Comparison of ENCODE assay signal across 8 cellular contexts in genomic region chr9:114738581-114739316, GRCh38. TPM values are rescaled to one million over a fixed set of nuclear protein-coding genes. Genes with fewer than 3 reads are reported as not detected.
A peak's percentile ranks its signal among the peaks of the same experiment; 100 is the strongest.
DNase-seq lines count a peak whose midpoint lies in the region; ATAC-seq and TF ChIP-seq lines count a peak whose summit lies in the region.

No MANE protein-coding gene starts in this region.

- no peaks in the 10 kb centered on the region for H3K9me3 Mint-ChIP-seq in T-helper 1 cell treated with Interleukin-12 subunit alpha and Interleukin-12 subunit beta and Interleukin-4 antibody, amounts not matched to agents 30 μg/mL and 1 μg/mL, for 36 hours

- H3K27me3 ChIP-seq in BJ (ENCODE audit: control insufficient read depth, insufficient read depth, low read length) (no peaks in the 10 kb centered on the region; the same call in 1 of the 2 replicates), adrenal gland (no peaks in the 10 kb centered on the region), heart left ventricle (peaks cover 0 to 6% (median 0%) of the 10 kb centered on the region in 9 donors)

- peak; percentile 65 for ATAC-seq in GM21381 (IDR thresholded peaks at IDR 0.05; ENCODE audit: unreplicated experiment)
- ATAC-seq in heart left ventricle, result peak in 3 of 4 donors; percentile 86 to 92 (median 87)
- no peak for ATAC-seq in HG03442 (IDR thresholded peaks at IDR 0.05; ENCODE audit: unreplicated experiment)

- no peaks in the 10 kb centered on the region for H3K27me3 Mint-ChIP-seq in T-helper 1 cell treated with Interleukin-12 subunit alpha and Interleukin-12 subunit beta and Interleukin-4 antibody, amounts not matched to agents 30 μg/mL and 1 μg/mL, for 36 hours (ENCODE audit: low read depth)

- WGBS in adrenal gland, 4 donors, result 12 to 20% (median 17%) methylated on average over 8 of the region's 8 CpGs
- 18 to 23% (median 22%) methylated on average over 8 of the region's 8 CpGs for WGBS in heart left ventricle, 4 donors

- H3K9me3 ChIP-seq in adrenal gland (replicated peaks in 1 of 3), result no peaks in the 10 kb centered on the region
- no peaks in the 10 kb centered on the region for H3K9me3 ChIP-seq in heart left ventricle

- no peak overlapping the region for H3K4me3 ChIP-seq in BJ (ENCODE audit: low read depth, low read length)
- H3K4me3 ChIP-seq in adrenal gland, result no peak overlapping the region
- H3K4me3 ChIP-seq in heart left ventricle, result no peak overlapping the region
- no peak overlapping the region for H3K4me3 ChIP-seq in retinal pigment epithelial cell (ENCODE audit: low read length)

- H3K27ac ChIP-seq in adrenal gland (no peak overlapping the region), heart left ventricle (no peak overlapping the region)

- TF ChIP-seq CTCF in BJ (IDR thresholded peaks at IDR 0.05; ENCODE audit: insufficient read depth, low read depth, low read length) (peak; percentile 82), adrenal gland (IDR thresholded peaks at IDR 0.05) (peak; percentile 82 to 92 (median 88)), heart left ventricle (IDR thresholded peaks at IDR 0.05) (peak; percentile 49 to 86 (median 70)), retinal pigment epithelial cell (conservative IDR thresholded peaks at IDR 0.05; ENCODE audit: low read depth, low read length) (peak; percentile 81)

- intact Hi-C loops in adrenal gland (cut with DNase I) (loop anchor here (5.0 to 10.0 kb wide), 4 partner anchors 169 to 286 kb away; no protein-coding TSS in a partner anchor), heart left ventricle (cut with DNase I) (loop anchor here (1.0 to 10.0 kb wide), 13 partner anchors 169 to 786 kb away; no protein-coding TSS in a partner anchor)

- H3K4me1 ChIP-seq in adrenal gland (replicated peaks in 1 of 2) (no peaks in the 10 kb centered on the region), heart left ventricle (peaks cover 0 to 24% (median 0%) of the 10 kb centered on the region in 12 donors)

- no peak for TF ChIP-seq POLR2A in adrenal gland (IDR thresholded peaks at IDR 0.05)
- TF ChIP-seq POLR2A in heart left ventricle (IDR thresholded peaks at IDR 0.05), result no peak

- H3K4me1 Mint-ChIP-seq in T-helper 1 cell treated with Interleukin-12 subunit alpha and Interleukin-12 subunit beta and Interleukin-4 antibody, amounts not matched to agents 30 μg/mL and 1 μg/mL, for 36 hours (ENCODE audit: low read depth), result peaks cover 48% of the 10 kb centered on the region

- H3K36me3 ChIP-seq in BJ (ENCODE audit: control insufficient read depth, insufficient read depth, low read length) (no peaks in the 10 kb centered on the region), adrenal gland (replicated peaks in 1 of 2) (no peaks in the 10 kb centered on the region), heart left ventricle (no peaks in the 10 kb centered on the region)

- peak overlapping the region; percentile 88 for H3K27ac Mint-ChIP-seq in T-helper 1 cell treated with Interleukin-12 subunit alpha and Interleukin-12 subunit beta and Interleukin-4 antibody, amounts not matched to agents 30 μg/mL and 1 μg/mL, for 36 hours

- no peak overlapping the region for H3K4me3 Mint-ChIP-seq in T-helper 1 cell treated with Interleukin-12 subunit alpha and Interleukin-12 subunit beta and Interleukin-4 antibody, amounts not matched to agents 30 μg/mL and 1 μg/mL, for 36 hours

- H3K36me3 Mint-ChIP-seq in T-helper 1 cell treated with Interleukin-12 subunit alpha and Interleukin-12 subunit beta and Interleukin-4 antibody, amounts not matched to agents 30 μg/mL and 1 μg/mL, for 36 hours (ENCODE audit: low read depth), result peaks cover 17% of the 10 kb centered on the region

- CTCF ChIA-PET in BJ (lab: Yijun Ruan, JAX), result interaction anchor here (0.7 to 10.2 kb wide), 12 partner anchors 57 to 785 kb away, joined by 3 to 184 read pairs (median 4); partner anchors contain the start of gene TEX48

- POLR2A ChIA-PET in BJ (lab: Charles Lee), result no interaction called here

- DNase-seq in BJ (ENCODE audit: low read depth) (peak; percentile 34), NCI-H1105 treated with DMSO at 0.1 percent for 48 hours (lab: John Stamatoyannopoulos, UW) (peak; percentile 59), adrenal gland (peak; percentile 66 to 91 (median 75)), heart left ventricle (peak; percentile 52 to 75 (median 60)), retinal pigment epithelial cell (ENCODE audit: low read depth) (peak; percentile 49)

RNA-seq across cellular contexts. Expression of gene TEX48, which starts 56.8 kb away (rescaled TPM):
- polyA plus RNA-seq in BJ (2011; rRNA removed) (not detected in 2 replicates), adrenal gland (not detected), heart left ventricle (not detected)
- not detected in 2 replicates for polyA minus RNA-seq in BJ (2011; rRNA and poly(A)+ RNA removed)
- total RNA-seq in adrenal gland (not detected), heart left ventricle (not detected)
